Comparison of ENCODE assay signal across 25 cellular contexts in the genomic region with DNA sequence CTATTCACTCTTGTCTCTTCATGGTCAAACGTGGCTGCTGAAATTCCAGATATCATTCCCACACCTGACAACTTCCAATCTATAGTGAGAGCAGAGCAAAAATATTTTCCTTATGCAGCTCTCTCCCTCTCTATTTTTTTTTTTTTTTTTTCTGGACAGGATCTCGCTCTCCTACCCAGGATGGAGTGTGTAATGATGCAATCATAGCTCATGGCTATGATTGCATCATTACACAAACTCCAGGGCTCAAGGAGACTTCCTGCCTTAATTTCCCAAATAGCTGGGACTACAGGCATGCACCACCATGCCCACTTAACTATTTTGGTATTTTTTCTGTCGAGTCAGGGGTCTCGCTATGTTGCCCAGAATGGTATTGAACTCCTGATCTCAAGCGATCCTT.
DNase-seq lines count a peak whose midpoint lies in the region; ATAC-seq, FAIRE-seq and TF ChIP-seq lines count a peak whose summit lies in the region.
"Had no signal": no experiment of that assay in that cellular context is flagged by ENCODE, and none has a peak within 500 bp of the region (broad histone marks: within the 10 kb centered on the region; RNA-seq: fewer than 3 reads in every experiment).

No MANE protein-coding gene starts in this region.

- H3K4me1 Mint-ChIP-seq in MCF 10A (ENCODE audit: insufficient read depth, unreplicated experiment), result peaks cover 13% of the 10 kb centered on the region
- no peaks in the 10 kb centered on the region for H3K4me1 Mint-ChIP-seq in stimulated activated memory B cell treated with anti-CD40 and anti-IgM and Interleukin-4, amounts not matched to agents 10 μg/mL and 1 μg/mL and 100 μg/mL, for 72 hours
- H3K4me1 Mint-ChIP-seq: CD14-positive monocyte; CD8-positive, alpha-beta memory T cell; GM23338; H9 had no signal

- in situ Hi-C loops in mammary epithelial cell (cut with MboI; ENCODE audit: low sequenced_read_pairs in 2 of 2), result no loop called here
- in situ Hi-C loops in K562 (cut with MboI), result no loop called here

- H2AFZ ChIP-seq in mammary epithelial cell (ENCODE audit: low read depth, low read length), result no peak overlapping the region
- H2AFZ ChIP-seq in K562 (ENCODE audit: low read depth, low read length), result no peak overlapping the region
- H2AFZ ChIP-seq: GM23338 had no signal

- TF ChIP-seq CTCF in MCF 10A (IDR thresholded peaks at IDR 0.05; ENCODE audit: unreplicated experiment) (no peak), mammary epithelial cell (conservative IDR thresholded peaks at IDR 0.05 in 1 of 2, IDR thresholded peaks at IDR 0.05 in 1 of 2; ENCODE audit: extremely low read depth in 1 of 2, insufficient read depth in 1 of 2, low read depth in 1 of 2, low read length in 2 of 2) (no peak), K562 (IDR thresholded peaks at IDR 0.05 in 2 of 3, conservative IDR thresholded peaks at IDR 0.05 in 1 of 3; ENCODE audit: insufficient read depth in 2 of 3, low read depth in 1 of 3, low read length in 3 of 3) (no peak), esophagus muscularis mucosa (IDR thresholded peaks at IDR 0.05) (no peak)

- H3K4me2 ChIP-seq in mammary epithelial cell (ENCODE audit: insufficient read depth, low read depth, low read length), result no peak overlapping the region
- no peak overlapping the region for H3K4me2 ChIP-seq in K562 (ENCODE audit: insufficient read depth, low read length)
- H3K4me2 ChIP-seq: BLaER1 treated with 17β-estradiol and CSF1 and Interleukin-3, amounts not matched to agents 10 nM and 100 nM; GM23338 had no signal

- H3K79me2 ChIP-seq in mammary epithelial cell (ENCODE audit: insufficient read depth, low read length) (no peaks in the 10 kb centered on the region), K562 (ENCODE audit: control insufficient read depth, insufficient read depth, low read length) (no peaks in the 10 kb centered on the region)

- TF ChIP-seq POLR2A in K562 (conservative IDR thresholded peaks at IDR 0.05) (no peak), esophagus muscularis mucosa (IDR thresholded peaks at IDR 0.05; ENCODE audit: low read depth) (no peak)

- no peaks in the 10 kb centered on the region for H3K36me3 ChIP-seq in mammary epithelial cell (ENCODE audit: insufficient read depth, low read length)
- no peaks in the 10 kb centered on the region for H3K36me3 ChIP-seq in K562 (ENCODE audit: control insufficient read depth, insufficient read depth, low read length)
- H3K36me3 ChIP-seq in esophagus muscularis mucosa, result no peaks in the 10 kb centered on the region
- H3K36me3 ChIP-seq: BE2C; BLaER1 treated with 17β-estradiol and CSF1 and Interleukin-3, amounts not matched to agents 10 nM and 100 nM had no signal

- no peaks in the 10 kb centered on the region for H3K27me3 Mint-ChIP-seq in MCF 10A (ENCODE audit: insufficient read depth, unreplicated experiment)
- no peaks in the 10 kb centered on the region for H3K27me3 Mint-ChIP-seq in stimulated activated memory B cell treated with anti-CD40 and anti-IgM and Interleukin-4, amounts not matched to agents 10 μg/mL and 1 μg/mL and 100 μg/mL, for 72 hours
- H3K27me3 Mint-ChIP-seq: CD4-positive, alpha-beta T cell; CD8-positive, alpha-beta memory T cell had no signal

- dilution Hi-C loops in mammary epithelial cell (cut with HindIII; ENCODE audit: low sequenced_read_pairs), result no loop called here

- no peak for TF ChIP-seq RAD21 in K562 (CRISPR knock-in tag; conservative IDR thresholded peaks at IDR 0.05 in 1 of 2, IDR thresholded peaks at IDR 0.05 in 1 of 2)

- WGBS in mammary epithelial cell (ENCODE audit: low coverage, missing lambda C conversion rate), result 35% methylated on average over 5 of the region's 5 CpGs
- 0% methylated on average over 5 of the region's 5 CpGs for WGBS in K562 (ENCODE audit: insufficient coverage, low coverage, missing lambda C conversion rate)
- WGBS in esophagus muscularis mucosa, result 87% methylated on average over 5 of the region's 5 CpGs

- H3K27ac Mint-ChIP-seq in MCF 10A (ENCODE audit: low read depth, unreplicated experiment), result no peak overlapping the region
- no peak overlapping the region for H3K27ac Mint-ChIP-seq in stimulated activated memory B cell treated with anti-CD40 and anti-IgM and Interleukin-4, amounts not matched to agents 10 μg/mL and 1 μg/mL and 100 μg/mL, for 72 hours
- H3K27ac Mint-ChIP-seq: CD14-positive monocyte; CD4-positive, alpha-beta T cell; CD8-positive, alpha-beta memory T cell; GM23338; H9 had no signal

- no peak for ATAC-seq in K562
- ATAC-seq in stimulated activated memory B cell treated with anti-CD40 and anti-IgM and Interleukin-4, amounts not matched to agents 10 μg/mL and 1 μg/mL and 100 μg/mL, for 72 hours, result no peak
- ATAC-seq: GM12878, GM23338, HCT116 had no signal

- H3K36me3 Mint-ChIP-seq in MCF 10A (ENCODE audit: insufficient read depth, unreplicated experiment), result no peaks in the 10 kb centered on the region
- H3K36me3 Mint-ChIP-seq in stimulated activated memory B cell treated with anti-CD40 and anti-IgM and Interleukin-4, amounts not matched to agents 10 μg/mL and 1 μg/mL and 100 μg/mL, for 72 hours, result no peaks in the 10 kb centered on the region
- H3K36me3 Mint-ChIP-seq: CD14-positive monocyte; CD8-positive, alpha-beta memory T cell had no signal

- no peak overlapping the region for H3K9ac ChIP-seq in mammary epithelial cell (ENCODE audit: insufficient read depth, low read length)
- H3K9ac ChIP-seq in K562 (ENCODE audit: insufficient read depth in 1 of 2, low read depth in 2 of 2, low read length in 2 of 2), result no peak overlapping the region
- H3K9ac ChIP-seq: BLaER1 treated with 17β-estradiol and CSF1 and Interleukin-3, amounts not matched to agents 10 nM and 100 nM had no signal

- H3K4me3 ChIP-seq in mammary epithelial cell (replicated peaks in 1 of 3; ENCODE audit: insufficient read depth in 1 of 3, low read depth in 2 of 3, low read length in 3 of 3), result no peak overlapping the region
- no peak overlapping the region for H3K4me3 ChIP-seq in K562
- H3K4me3 ChIP-seq in esophagus muscularis mucosa, result no peak overlapping the region
- H3K4me3 ChIP-seq: BLaER1 treated with 17β-estradiol and CSF1 and Interleukin-3, amounts not matched to agents 10 nM and 100 nM; GM12878; GM23338 had no signal

- POLR2A ChIA-PET in MCF 10A (lab: Yijun Ruan, JAX) (interaction anchor here (1.2 kb wide), 1 partner anchor 11 kb away, joined by 3 read pairs; no protein-coding TSS in a partner anchor), K562 (lab: Yijun Ruan, JAX) (no interaction called here)

- H3K27me3 ChIP-seq in mammary epithelial cell (ENCODE audit: insufficient read depth, low read length) (no peaks in the 10 kb centered on the region), K562 (ENCODE audit: control insufficient read depth in 2 of 2, insufficient read depth in 2 of 2, low read length in 2 of 2) (no peaks in the 10 kb centered on the region), esophagus muscularis mucosa (no peaks in the 10 kb centered on the region)
- H3K27me3 ChIP-seq: BE2C; BLaER1 treated with 17β-estradiol and CSF1 and Interleukin-3, amounts not matched to agents 10 nM and 100 nM had no signal

- no peaks in the 10 kb centered on the region for H3K9me1 ChIP-seq in K562 (ENCODE audit: control insufficient read depth, insufficient read depth, low read length)

- BruUV-seq in MCF 10A (replicated peaks; lab: Mats Ljungman, UMichigan) (no TSS peak), mammary epithelial cell (replicated peaks; lab: Mats Ljungman, UMichigan) (no TSS peak), K562 (replicated peaks; lab: Mats Ljungman, UMichigan) (no TSS peak)

- H3K9me3 ChIP-seq in mammary epithelial cell (replicated peaks; ENCODE audit: insufficient read depth, low read length) (peaks cover 7% of the 10 kb centered on the region), K562 (replicated peaks; ENCODE audit: control insufficient read depth, insufficient read depth, low read depth, low read length) (no peaks in the 10 kb centered on the region; the same call in 1 of the 2 replicates), esophagus muscularis mucosa (no peaks in the 10 kb centered on the region)
- H3K9me3 ChIP-seq: BE2C; BLaER1 treated with 17β-estradiol and CSF1 and Interleukin-3, amounts not matched to agents 10 nM and 100 nM had no signal

- H3K4me3 Mint-ChIP-seq in MCF 10A (ENCODE audit: unreplicated experiment), result no peak overlapping the region
- H3K4me3 Mint-ChIP-seq in stimulated activated memory B cell treated with anti-CD40 and anti-IgM and Interleukin-4, amounts not matched to agents 10 μg/mL and 1 μg/mL and 100 μg/mL, for 72 hours, result no peak overlapping the region
- H3K4me3 Mint-ChIP-seq: CD14-positive monocyte; CD4-positive, alpha-beta T cell; CD8-positive, alpha-beta memory T cell; GM23338; H9 had no signal

- FAIRE-seq in K562 (lab: Jason Lieb, UNC), result no peak
- FAIRE-seq: A204.1, D721Med, GM12878, GM18507 had no signal

- H3K27ac ChIP-seq in mammary epithelial cell (ENCODE audit: insufficient read depth, low read depth, low read length) (no peak overlapping the region), K562 (ENCODE audit: extremely low read depth, low read depth, low read length) (no peak overlapping the region), esophagus muscularis mucosa (replicated peaks in 1 of 4) (no peak overlapping the region)
- H3K27ac ChIP-seq: 22Rv1; BLaER1 treated with 17β-estradiol and CSF1 and Interleukin-3, amounts not matched to agents 10 nM and 100 nM had no signal

- H3K9me3 Mint-ChIP-seq in MCF 10A (ENCODE audit: unreplicated experiment), result no peaks in the 10 kb centered on the region
- peaks cover 6% of the 10 kb centered on the region for H3K9me3 Mint-ChIP-seq in stimulated activated memory B cell treated with anti-CD40 and anti-IgM and Interleukin-4, amounts not matched to agents 10 μg/mL and 1 μg/mL and 100 μg/mL, for 72 hours
- H3K9me3 Mint-ChIP-seq: CD4-positive, alpha-beta T cell; H9 had no signal

- H4K20me1 ChIP-seq in mammary epithelial cell (ENCODE audit: insufficient read depth, low read length), result no peaks in the 10 kb centered on the region
- H4K20me1 ChIP-seq in K562 (replicated peaks; ENCODE audit: control insufficient read depth, insufficient read depth, low read length), result no peaks in the 10 kb centered on the region
- H4K20me1 ChIP-seq: BLaER1 treated with 17β-estradiol and CSF1 and Interleukin-3, amounts not matched to agents 10 nM and 100 nM had no signal

- no peaks in the 10 kb centered on the region for H3K4me1 ChIP-seq in mammary epithelial cell (ENCODE audit: insufficient read depth, low read length)
- H3K4me1 ChIP-seq in K562 (replicated peaks in 1 of 2; ENCODE audit: control insufficient read depth in 2 of 2, insufficient read depth in 2 of 2, low read length in 2 of 2), result no peaks in the 10 kb centered on the region
- no peaks in the 10 kb centered on the region for H3K4me1 ChIP-seq in esophagus muscularis mucosa
- H3K4me1 ChIP-seq: BE2C; BLaER1 treated with 17β-estradiol and CSF1 and Interleukin-3, amounts not matched to agents 10 nM and 100 nM had no signal

- CTCF ChIA-PET in MCF 10A (lab: Yijun Ruan, JAX) (interaction anchor here (0.6 kb wide), 1 partner anchor 256 kb away, joined by 3 read pairs; no protein-coding TSS in a partner anchor), mammary epithelial cell (lab: Charles Lee; ENCODE audit: low non-redundant PET) (no interaction called here), K562 (lab: Yijun Ruan, JAX; ENCODE audit: low intra/inter-chr PET ratio) (no interaction called here)

- intact Hi-C loops in MCF 10A (cut with micrococcal nuclease), result loop anchor here (10.0 kb wide), 1 partner anchor 89 kb away; no protein-coding TSS in a partner anchor
- intact Hi-C loops in mammary epithelial cell (cut with micrococcal nuclease), result no loop called here
- intact Hi-C loops in K562 (cut with micrococcal nuclease), result no loop called here
- intact Hi-C loops in esophagus muscularis mucosa (cut with DNase I), result no loop called here

- DNase-seq in MCF 10A (ENCODE audit: unreplicated experiment) (peak; percentile 53), mammary epithelial cell (no peak), K562 (ENCODE audit: extremely low read depth in 1 of 4, low spot score in 3 of 4) (no peak), esophagus muscularis mucosa (ENCODE audit: extremely low spot score) (peak; percentile 19), HuH-7.5 (ENCODE audit: low spot score) (no peak), NCI-H1092 treated with DMSO at 0.1 percent for 48 hours (lab: John Stamatoyannopoulos, UW) (no peak)
- DNase-seq: AML-193; BE2C; CD4-positive, alpha-beta T cell; CD8-positive, alpha-beta memory T cell; DMS 273 treated with DMSO at 0.1 percent for 48 hours; DMS79; EL; GDM1; H9 had no signal

- TF ChIP-seq EP300 in K562 (IDR thresholded peaks at IDR 0.05; ENCODE audit: low read length), result no peak
- TF ChIP-seq EP300 in esophagus muscularis mucosa (IDR thresholded peaks at IDR 0.05), result no peak

Comparison
In these comparisons a context has a peak if more than half of its experiments do, and no peak if none do; other contexts are left out.
1. DNase-seq: peak in MCF 10A (single experiment) and esophagus muscularis mucosa (single experiment); none in mammary epithelial cell (single experiment), K562 (0 of 4), HuH-7.5 (single experiment) and NCI-H1092 treated with DMSO at 0.1 percent for 48 hours (single experiment).